In genomic region chr2:100971221-100971620, GRCh38 we compare ENCODE assay signal across 24 cellular contexts.
"Had no signal": no experiment of that assay in that cellular context is flagged by ENCODE, and none has a peak within 500 bp of the region (broad histone marks: within the 10 kb centered on the region; RNA-seq: fewer than 3 reads in every experiment).

No MANE protein-coding gene starts in this region.

- DNase-seq: dermis blood vessel endothelial cell; effector memory CD4-positive, alpha-beta T cell; foreskin keratinocyte; heart left ventricle; left colon; nucleus accumbens; psoas muscle; right lobe of liver; stimulated activated CD4-positive, alpha-beta T cell treated with anti-CD3 and anti-CD28 coated beads, Interleukin-2, amount 100 ng/mL, for 24 hours; stimulated activated CD4-positive, alpha-beta T cell treated with anti-CD3 and anti-CD28 coated beads, Interleukin-4, amount 100 ng/mL, for 24 hours; stimulated activated naive CD4-positive, alpha-beta T cell treated with Interleukin-2 at 50 U/mL for 16 hours; stomach; upper lobe of left lung; uterus had no signal

- H2AFZ ChIP-seq: hepatocyte, neural progenitor cell had no signal

- H3K4me1 ChIP-seq: esophagus muscularis mucosa, foreskin keratinocyte, gastroesophageal sphincter, heart left ventricle, neural progenitor cell, psoas muscle, right lobe of liver, stomach, tibial nerve, upper lobe of left lung, uterus had no signal

- H3K27me3 ChIP-seq: esophagus muscularis mucosa, foreskin keratinocyte, gastroesophageal sphincter, heart left ventricle, hepatocyte, neural progenitor cell, right lobe of liver, stomach, tibial nerve, upper lobe of left lung, uterus had no signal

- ATAC-seq: foreskin keratinocyte; gastroesophageal sphincter; left colon; right lobe of liver; stimulated activated effector memory CD8-positive, alpha-beta T cell treated with anti-CD3 and anti-CD28 coated beads, Interleukin-12 subunit alpha, Interleukin-12 subunit beta, amount 100 ng/mL, for 72 hours had no signal

- H3K9me3 ChIP-seq: esophagus muscularis mucosa, gastroesophageal sphincter, heart left ventricle, psoas muscle, right lobe of liver, stomach, thoracic aorta, tibial nerve, upper lobe of left lung, uterus had no signal

- H3K36me3 ChIP-seq: neural progenitor cell, uterus had no signal

- H3K27ac ChIP-seq: coronary artery, esophagus muscularis mucosa, foreskin keratinocyte, gastroesophageal sphincter, heart left ventricle, hepatocyte, neural progenitor cell, psoas muscle, right lobe of liver, stomach, thoracic aorta, tibial nerve, upper lobe of left lung, uterus had no signal

- H3K9ac ChIP-seq: neural progenitor cell had no signal

- H3K4me2 ChIP-seq: hepatocyte, neural progenitor cell, smooth muscle cell had no signal

- H3K4me3 ChIP-seq: coronary artery, esophagus muscularis mucosa, gastroesophageal sphincter, heart left ventricle, hepatocyte, lung, neural progenitor cell, psoas muscle, right lobe of liver, smooth muscle cell, stomach, thoracic aorta, tibial nerve, upper lobe of left lung, uterus had no signal
